ENCODE assay signal across 1 cellular context in the genomic region with DNA sequence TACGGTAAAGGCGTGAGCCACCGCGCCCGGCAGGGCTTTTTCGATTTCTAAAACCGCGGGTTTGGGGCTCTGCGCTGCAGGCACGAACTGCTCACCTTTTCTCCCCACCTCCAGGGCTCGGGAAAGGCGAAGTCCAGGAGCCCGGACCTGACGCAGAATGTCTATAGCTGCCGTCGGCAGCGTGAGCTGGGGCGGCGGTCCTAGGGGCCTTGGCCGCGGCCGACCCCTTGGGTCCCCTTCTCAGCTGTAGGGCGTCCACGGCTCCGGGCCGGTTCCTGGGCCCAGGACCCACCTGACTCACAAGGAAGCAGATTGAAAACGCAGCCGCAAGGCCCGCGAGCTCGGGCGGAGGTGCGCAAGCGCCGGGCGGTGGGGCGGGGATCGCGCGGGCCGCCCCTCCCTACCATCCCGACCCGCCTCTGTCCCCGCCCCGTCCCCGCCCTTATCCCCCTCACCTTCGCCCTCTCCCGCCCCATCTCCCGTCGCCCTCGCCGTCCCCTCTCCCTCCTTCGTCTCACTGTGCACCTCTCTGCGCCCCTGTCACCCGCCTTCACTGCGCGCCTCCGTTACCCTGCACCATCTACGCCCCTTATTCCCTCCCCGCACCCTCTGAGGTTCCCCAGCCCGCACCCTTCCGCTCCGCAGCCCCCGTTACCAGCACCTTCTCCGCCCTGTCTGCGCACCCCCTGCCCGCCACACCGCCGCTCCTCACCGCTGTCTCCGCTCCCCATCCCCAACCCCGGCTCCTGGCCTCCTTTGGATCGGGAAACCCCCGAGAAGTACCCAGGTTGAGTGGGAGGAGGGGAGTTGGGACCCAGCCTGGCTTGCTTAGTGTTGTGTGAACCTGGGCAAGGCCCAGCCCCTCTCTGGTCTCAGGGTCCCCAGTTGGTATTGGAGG.
TF ChIP-seq lines count a peak whose summit lies in the region.

TSS of gene HDHD3 (minus strand) at position 353 of the 898 bp plus-strand sequence. CDS start 2,632 bp downstream, outside the sequence.

TF ChIP-seq in HepG2, 621 proteins besides CTCF, POLR2A, EP300 and RAD21 (continued from another document):
- TF ChIP-seq ZBTB40 (IDR thresholded peaks at IDR 0.05), result no peak
- 0 out of 2 replicates have a peak, but pooled peaks have one; percentile 35 for TF ChIP-seq ZBTB40 (CRISPR knock-in tag; IDR thresholded peaks at IDR 0.05)
- 0 out of 2 replicates have a peak, but pooled peaks have one; percentile 35 for TF ChIP-seq ZNF430 (CRISPR knock-in tag; IDR thresholded peaks at IDR 0.05)
- no peak for TF ChIP-seq PHF20 (CRISPR knock-in tag; IDR thresholded peaks at IDR 0.05)
- TF ChIP-seq DPF2 (CRISPR knock-in tag; IDR thresholded peaks at IDR 0.05; ENCODE audit: borderline replicate concordance, low read depth), result no peak
- peak; percentile 27; the same call in 1 of the 2 replicates for TF ChIP-seq NR2F2 (IDR thresholded peaks at IDR 0.05; ENCODE audit: borderline replicate concordance, low read depth)
- TF ChIP-seq, protein P1, sequence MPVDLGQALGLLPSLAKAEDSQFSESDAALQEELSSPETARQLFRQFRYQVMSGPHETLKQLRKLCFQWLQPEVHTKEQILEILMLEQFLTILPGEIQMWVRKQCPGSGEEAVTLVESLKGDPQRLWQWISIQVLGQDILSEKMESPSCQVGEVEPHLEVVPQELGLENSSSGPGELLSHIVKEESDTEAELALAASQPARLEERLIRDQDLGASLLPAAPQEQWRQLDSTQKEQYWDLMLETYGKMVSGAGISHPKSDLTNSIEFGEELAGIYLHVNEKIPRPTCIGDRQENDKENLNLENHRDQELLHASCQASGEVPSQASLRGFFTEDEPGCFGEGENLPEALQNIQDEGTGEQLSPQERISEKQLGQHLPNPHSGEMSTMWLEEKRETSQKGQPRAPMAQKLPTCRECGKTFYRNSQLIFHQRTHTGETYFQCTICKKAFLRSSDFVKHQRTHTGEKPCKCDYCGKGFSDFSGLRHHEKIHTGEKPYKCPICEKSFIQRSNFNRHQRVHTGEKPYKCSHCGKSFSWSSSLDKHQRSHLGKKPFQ (CRISPR knock-in tag; IDR thresholded peaks at IDR 0.05; ENCODE audit: insufficient replicate concordance), result peak; percentile 34
- TF ChIP-seq ZSCAN21 (CRISPR knock-in tag; IDR thresholded peaks at IDR 0.05; ENCODE audit: borderline replicate concordance), result peak; percentile 71; the same call in 1 of the 2 replicates
- TF ChIP-seq SKIL (CRISPR knock-in tag; IDR thresholded peaks at IDR 0.05; ENCODE audit: borderline replicate concordance), result peak; percentile 58
- no peak for TF ChIP-seq ZNF333 (CRISPR knock-in tag; IDR thresholded peaks at IDR 0.05; ENCODE audit: borderline replicate concordance)
- peak; percentile 61; the same call in 1 of the 2 replicates for TF ChIP-seq ETV6 (CRISPR knock-in tag; conservative IDR thresholded peaks at IDR 0.05)
- TF ChIP-seq ZC3H4 (CRISPR knock-in tag; IDR thresholded peaks at IDR 0.05; ENCODE audit: borderline replicate concordance), result no peak
- no peak for TF ChIP-seq ARNTL (CRISPR knock-in tag; IDR thresholded peaks at IDR 0.05)
